ENCODE assay signal across 13 cellular contexts in genomic region chr13:74550039-74550438, GRCh38.
DNase-seq lines count a peak whose midpoint lies in the region; ATAC-seq and TF ChIP-seq lines count a peak whose summit lies in the region.
"Had no signal": no experiment of that assay in that cellular context is flagged by ENCODE, and none has a peak within 500 bp of the region (broad histone marks: within the 10 kb centered on the region; RNA-seq: fewer than 3 reads in every experiment).

No MANE protein-coding gene starts in this region.

- peaks cover 10% of the 10 kb centered on the region for H3K4me1 Mint-ChIP-seq in activated naive CD8-positive, alpha-beta T cell treated with anti-CD3 and anti-CD28 coated beads, Interleukin-2, amount 50 U/mL, for 24 hours
- H3K4me1 Mint-ChIP-seq in naive thymus-derived CD8-positive, alpha-beta T cell = peaks cover 3 to 13% (median 10%) of the 10 kb centered on the region in 4 donors

- peak; percentile 54 for ATAC-seq in activated naive CD8-positive, alpha-beta T cell treated with anti-CD3 and anti-CD28 coated beads, Interleukin-2, amount 50 U/mL, for 24 hours
- peak; percentile 94 to 100 for ATAC-seq in naive thymus-derived CD8-positive, alpha-beta T cell
- ATAC-seq in HG02642 (IDR thresholded peaks at IDR 0.05; ENCODE audit: poor library complexity, unreplicated experiment) = no peak
- ATAC-seq in HG03469 (IDR thresholded peaks at IDR 0.05; ENCODE audit: unreplicated experiment) = no peak
- ATAC-seq: HCT116, Right ventricle myocardium inferior had no signal

- no peak overlapping the region for H3K4me3 ChIP-seq in Jurkat, Clone E6-1 (ENCODE audit: low read length)

- CTCF ChIA-PET in HEK293T (lab: Yijun Ruan, JAX) = interaction anchor here (1.0 kb wide), 1 partner anchor 263 kb away, joined by 3 read pairs; no protein-coding TSS in a partner anchor

- peak; percentile 49 for DNase-seq in GF-D8 (lab: John Stamatoyannopoulos, UW)
- peak; percentile 59 for DNase-seq in Jurkat, Clone E6-1 (ENCODE audit: low read depth, low spot score)
- no peak for DNase-seq in activated naive CD8-positive, alpha-beta T cell treated with anti-CD3 and anti-CD28 coated beads, Interleukin-2, amount 50 U/mL, for 24 hours
- DNase-seq in naive thymus-derived CD8-positive, alpha-beta T cell = peak in 3 of 10 donors; percentile 35 to 62 (median 46)
- DNase-seq in HEK293T (ENCODE audit: extremely low spot score) = no peak
- DNase-seq: activated naive CD4-positive, alpha-beta T cell treated with anti-CD3 and anti-CD28 coated beads for 36 hours; naive B cell; NCI-H69 had no signal

- H3K27ac Mint-ChIP-seq in activated naive CD8-positive, alpha-beta T cell treated with anti-CD3 and anti-CD28 coated beads, Interleukin-2, amount 50 U/mL, for 24 hours = no peak overlapping the region
- H3K27ac Mint-ChIP-seq in naive thymus-derived CD8-positive, alpha-beta T cell = peak overlapping the region in 1 of 10 donors; percentile 56
- H3K27ac Mint-ChIP-seq: activated naive CD4-positive, alpha-beta T cell treated with anti-CD3 and anti-CD28 coated beads for 36 hours; CD4-positive, CD25-positive, alpha-beta regulatory T cell; naive B cell had no signal

- no peak overlapping the region for H3K4me3 Mint-ChIP-seq in activated naive CD8-positive, alpha-beta T cell treated with anti-CD3 and anti-CD28 coated beads, Interleukin-2, amount 50 U/mL, for 24 hours
- peak overlapping the region in 2 of 10 donors; percentile 0 to 5 for H3K4me3 Mint-ChIP-seq in naive thymus-derived CD8-positive, alpha-beta T cell
- H3K4me3 Mint-ChIP-seq: activated naive CD4-positive, alpha-beta T cell treated with anti-CD3 and anti-CD28 coated beads for 36 hours; CD4-positive, CD25-positive, alpha-beta regulatory T cell; naive B cell had no signal

- H3K27me3 Mint-ChIP-seq in activated naive CD8-positive, alpha-beta T cell treated with anti-CD3 and anti-CD28 coated beads, Interleukin-2, amount 50 U/mL, for 24 hours = peaks cover 2% of the 10 kb centered on the region
- H3K27me3 Mint-ChIP-seq in naive thymus-derived CD8-positive, alpha-beta T cell = no peaks in the 10 kb centered on the region

- H3K9me3 Mint-ChIP-seq in activated naive CD8-positive, alpha-beta T cell treated with anti-CD3 and anti-CD28 coated beads, Interleukin-2, amount 50 U/mL, for 24 hours = no peaks in the 10 kb centered on the region
- no peaks in the 10 kb centered on the region for H3K9me3 Mint-ChIP-seq in naive thymus-derived CD8-positive, alpha-beta T cell
- H3K9me3 Mint-ChIP-seq: activated naive CD4-positive, alpha-beta T cell treated with anti-CD3 and anti-CD28 coated beads for 36 hours; CD4-positive, CD25-positive, alpha-beta regulatory T cell; naive B cell had no signal

- POLR2A ChIA-PET in naive thymus-derived CD8-positive, alpha-beta T cell (lab: Charles Lee) = no interaction called here
- POLR2A ChIA-PET in HEK293T (lab: Yijun Ruan, JAX) = no interaction called here

- H3K36me3 Mint-ChIP-seq in activated naive CD8-positive, alpha-beta T cell treated with anti-CD3 and anti-CD28 coated beads, Interleukin-2, amount 50 U/mL, for 24 hours (ENCODE audit: low read depth) = no peaks in the 10 kb centered on the region
- no peaks in the 10 kb centered on the region for H3K36me3 Mint-ChIP-seq in naive thymus-derived CD8-positive, alpha-beta T cell
- H3K36me3 Mint-ChIP-seq: CD4-positive, CD25-positive, alpha-beta regulatory T cell; naive B cell had no signal

TF ChIP-seq in HEK293T, 16 proteins besides CTCF, POLR2A, EP300 and RAD21:
- TF ChIP-seq FOXK2 (IDR thresholded peaks at IDR 0.05) (no peak), SP1 (IDR thresholded peaks at IDR 0.05) (no peak), L3MBTL2 (conservative IDR thresholded peaks at IDR 0.05) (no peak), CTBP1 (IDR thresholded peaks at IDR 0.05; ENCODE audit: borderline replicate concordance) (no peak), NFRKB (IDR thresholded peaks at IDR 0.05) (no peak), FOXA1 (IDR thresholded peaks at IDR 0.05) (no peak), FOXM1 (IDR thresholded peaks at IDR 0.05; ENCODE audit: borderline replicate concordance) (no peak), LEF1 (IDR thresholded peaks at IDR 0.05; ENCODE audit: borderline replicate concordance) (no peak), TARDBP (IDR thresholded peaks at IDR 0.05) (no peak), HDGF (IDR thresholded peaks at IDR 0.05; ENCODE audit: borderline replicate concordance) (no peak), ARNT (IDR thresholded peaks at IDR 0.05) (no peak), SUZ12 (IDR thresholded peaks at IDR 0.05) (no peak), ZNF384 (IDR thresholded peaks at IDR 0.05) (no peak), BHLHE40 (IDR thresholded peaks at IDR 0.05; ENCODE audit: borderline replicate concordance) (no peak), ELF4 (IDR thresholded peaks at IDR 0.05) (no peak)
- TF ChIP-seq, protein P1, sequence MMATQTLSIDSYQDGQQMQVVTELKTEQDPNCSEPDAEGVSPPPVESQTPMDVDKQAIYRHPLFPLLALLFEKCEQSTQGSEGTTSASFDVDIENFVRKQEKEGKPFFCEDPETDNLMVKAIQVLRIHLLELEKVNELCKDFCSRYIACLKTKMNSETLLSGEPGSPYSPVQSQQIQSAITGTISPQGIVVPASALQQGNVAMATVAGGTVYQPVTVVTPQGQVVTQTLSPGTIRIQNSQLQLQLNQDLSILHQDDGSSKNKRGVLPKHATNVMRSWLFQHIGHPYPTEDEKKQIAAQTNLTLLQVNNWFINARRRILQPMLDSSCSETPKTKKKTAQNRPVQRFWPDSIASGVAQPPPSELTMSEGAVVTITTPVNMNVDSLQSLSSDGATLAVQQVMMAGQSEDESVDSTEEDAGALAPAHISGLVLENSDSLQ (IDR thresholded peaks at IDR 0.05) = no peak
TF ChIP-seq in HEK293T: peak in this region for 0.

Comparison
In these comparisons a context has a peak if more than half of its experiments do, and no peak if none do; other contexts are left out.
1. DNase-seq: peak in GF-D8 (single experiment) and Jurkat, Clone E6-1 (single experiment); none in activated naive CD8-positive, alpha-beta T cell treated with anti-CD3 and anti-CD28 coated beads, Interleukin-2, amount 50 U/mL, for 24 hours (single experiment) and HEK293T (single experiment).
2. ATAC-seq: peak in activated naive CD8-positive, alpha-beta T cell treated with anti-CD3 and anti-CD28 coated beads, Interleukin-2, amount 50 U/mL, for 24 hours (single experiment) and naive thymus-derived CD8-positive, alpha-beta T cell (2 of 2); none in HG02642 (single experiment) and HG03469 (single experiment).